ENCODE assay signal across 21 cellular contexts in the genomic region with DNA sequence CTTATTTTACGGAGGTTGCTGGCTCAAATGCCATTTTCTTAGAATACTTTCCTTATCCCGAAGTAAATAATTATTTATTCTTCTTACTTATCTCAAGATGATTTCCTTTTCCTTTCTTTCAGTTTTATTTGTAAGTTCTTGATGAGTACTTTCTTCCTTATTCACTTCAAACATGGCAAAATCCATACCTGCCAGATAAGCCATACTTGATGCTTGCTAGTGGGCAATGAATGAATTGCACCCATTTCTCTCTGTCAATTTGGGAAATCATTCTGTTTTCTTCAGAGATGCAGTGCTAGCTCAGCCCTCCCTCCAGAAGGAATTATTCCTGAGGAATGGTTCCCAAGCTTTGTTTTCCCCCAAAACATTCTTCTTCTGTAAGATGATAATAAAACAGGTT.
DNase-seq lines count a peak whose midpoint lies in the region; ATAC-seq and TF ChIP-seq lines count a peak whose summit lies in the region.
"Had no signal": no experiment of that assay in that cellular context is flagged by ENCODE, and none has a peak within 500 bp of the region (broad histone marks: within the 10 kb centered on the region; RNA-seq: fewer than 3 reads in every experiment).

No MANE protein-coding gene starts in this region.

- H3K23ac ChIP-seq in IMR-90 (ENCODE audit: low read depth, low read length), result no peak overlapping the region

- H2BK120ac ChIP-seq in IMR-90 (ENCODE audit: low read depth, low read length), result peak overlapping the region; percentile 42; the same call in 1 of the 2 replicates

- no peak overlapping the region for H2AK9ac ChIP-seq in IMR-90 (replicated peaks; ENCODE audit: low read depth, low read length, poor library complexity)

- H3K79me2 ChIP-seq in osteoblast (ENCODE audit: insufficient read depth, low read length), result no peaks in the 10 kb centered on the region

- H2AFZ ChIP-seq in IMR-90 (replicated peaks; ENCODE audit: low read length, poor library complexity), result no peak overlapping the region
- no peak overlapping the region for H2AFZ ChIP-seq in osteoblast (ENCODE audit: low read length)

- intact Hi-C loops in IMR-90 (cut with micrococcal nuclease), result no loop called here

- no peak overlapping the region for H3K56ac ChIP-seq in IMR-90 (ENCODE audit: extremely low read depth, insufficient read depth, low read length)

- TF ChIP-seq CTCF in GM12873 (IDR thresholded peaks at IDR 0.05; ENCODE audit: insufficient read depth, low read depth, low read length, missing control alignments) (peak; percentile 41), IMR-90 (conservative IDR thresholded peaks at IDR 0.05; ENCODE audit: low read depth, low read length) (no peak), chondrocyte (IDR thresholded peaks at IDR 0.05) (peak; percentile 50), osteoblast (IDR thresholded peaks at IDR 0.05; ENCODE audit: extremely low read depth, low read depth, low read length) (peak; percentile 32)

- H4K91ac ChIP-seq in IMR-90 (ENCODE audit: insufficient read depth, low read depth, low read length), result peak overlapping the region; percentile 23; the same call in 1 of the 2 replicates

- H4K5ac ChIP-seq in IMR-90 (ENCODE audit: low read depth, low read length), result no peak overlapping the region

- H2BK5ac ChIP-seq in IMR-90 (ENCODE audit: low read depth, low read length, poor library complexity, severe bottlenecking), result no peak overlapping the region

- peak overlapping the region; percentile 16; the same call in 1 of the 2 replicates for H3K18ac ChIP-seq in IMR-90 (ENCODE audit: low read depth, low read length)

- H3K36me3 ChIP-seq in IMR-90 (ENCODE audit: control insufficient read depth, insufficient read depth, low read length) (no peaks in the 10 kb centered on the region), osteoblast (ENCODE audit: insufficient read depth, low read length) (no peaks in the 10 kb centered on the region)
- H3K36me3 ChIP-seq: Peyer's patch, tibial nerve had no signal

- H3K9ac ChIP-seq in IMR-90 (ENCODE audit: low read depth, low read length), result no peak overlapping the region

- no TSS peak for BruUV-seq in IMR-90 (replicated peaks; lab: Mats Ljungman, UMichigan)

- ATAC-seq in IMR-90 (ENCODE audit: low read depth), result no peak
- ATAC-seq: CD8-positive, alpha-beta T cell; left ventricle myocardium superior; naive thymus-derived CD4-positive, alpha-beta T cell; T-cell had no signal

- DNase-seq in IMR-90 (no peak), chondrocyte (ENCODE audit: low spot score) (no peak), osteoblast (ENCODE audit: insufficient read length, low spot score, missing footprints) (no peak), globus pallidus (ENCODE audit: low spot score) (no peak), NCI-H2227 treated with DMSO at 0.1 percent for 48 hours (lab: John Stamatoyannopoulos, UW) (no peak)
- DNase-seq in activated CD4-positive, alpha-beta T cell treated with anti-CD3 and anti-CD28 coated beads for 48 hours, result no peak
- DNase-seq: activated CD4-positive, CD25-positive, alpha-beta regulatory T cell treated with anti-CD3 and anti-CD28 coated beads, Interleukin-2, amount 50 U/mL, for 72 hours; activated CD8-positive, alpha-beta memory T cell treated with anti-CD3 and anti-CD28 coated beads, Interleukin-2, amount 50 U/mL, for 48 hours; CD8-positive, alpha-beta T cell; GF-D8; left ventricle myocardium superior; naive thymus-derived CD4-positive, alpha-beta T cell; NCI-H187; NCI-H510A treated with DMSO at 0.1 percent for 48 hours; Peyer's patch; stimulated activated CD4-positive, alpha-beta T cell treated with anti-CD3 and anti-CD28 coated beads, Interleukin-2, amount 100 ng/mL, for 24 hours; T-cell had no signal

- H3K4me2 ChIP-seq in IMR-90 (ENCODE audit: low read depth, low read length) (no peak overlapping the region), osteoblast (ENCODE audit: insufficient read depth, low read length) (no peak overlapping the region)

- peaks cover 9% of the 10 kb centered on the region for H3K9me3 Mint-ChIP-seq in chondrocyte (ENCODE audit: low read depth)
- H3K9me3 Mint-ChIP-seq: activated naive CD4-positive, alpha-beta T cell treated with anti-CD3 and anti-CD28 coated beads, Interleukin-2, amount 50 U/mL, for 24 hours; CD8-positive, alpha-beta T cell; T-cell had no signal

- no peak overlapping the region for H4K8ac ChIP-seq in IMR-90 (ENCODE audit: low read depth in 2 of 2, low read length in 2 of 2)

- no peak overlapping the region for H3K4me3 Mint-ChIP-seq in chondrocyte (ENCODE audit: unreplicated experiment)
- H3K4me3 Mint-ChIP-seq: activated naive CD4-positive, alpha-beta T cell treated with anti-CD3 and anti-CD28 coated beads, Interleukin-2, amount 50 U/mL, for 24 hours; CD8-positive, alpha-beta T cell; central memory CD8-positive, alpha-beta T cell; naive thymus-derived CD4-positive, alpha-beta T cell; T-cell had no signal

- peak overlapping the region; percentile 32; the same call in 1 of the 2 replicates for H2BK20ac ChIP-seq in IMR-90 (ENCODE audit: low read depth, low read length)

- TF ChIP-seq POLR2A in IMR-90 (IDR thresholded peaks at IDR 0.05; ENCODE audit: low read depth, low read length), result no peak

- peaks cover 2% of the 10 kb centered on the region for H3K36me3 Mint-ChIP-seq in chondrocyte (ENCODE audit: low read depth)
- H3K36me3 Mint-ChIP-seq: activated naive CD4-positive, alpha-beta T cell treated with anti-CD3 and anti-CD28 coated beads, Interleukin-2, amount 50 U/mL, for 24 hours; CD8-positive, alpha-beta T cell; naive thymus-derived CD4-positive, alpha-beta T cell; T-cell had no signal

- dilution Hi-C loops in IMR-90 (cut with HindIII; ENCODE audit: low sequenced_read_pairs, unreplicated experiment), result no loop called here

- no peak overlapping the region for H2AK5ac ChIP-seq in IMR-90 (ENCODE audit: low read depth, low read length)

- POLR2A ChIA-PET in IMR-90 (lab: Charles Lee; ENCODE audit: unreplicated experiment), result no interaction called here

- no CpG with 5 or more reads among the region's 2 CpGs for WGBS in IMR-90 (ENCODE audit: extremely low coverage in 2 of 2, insufficient read length in 1 of 2), 2 experiments

- no peak overlapping the region for H3K4me3 ChIP-seq in IMR-90 (ENCODE audit: insufficient read depth, low read depth, low read length)
- H3K4me3 ChIP-seq in osteoblast (ENCODE audit: insufficient read depth, low read length), result no peak overlapping the region
- H3K4me3 ChIP-seq: Peyer's patch, tibial nerve had no signal

- H3K27ac ChIP-seq in IMR-90 (ENCODE audit: insufficient read depth, low read length), result no peak overlapping the region
- H3K27ac ChIP-seq in osteoblast (ENCODE audit: low read depth, low read length), result no peak overlapping the region
- H3K27ac ChIP-seq: Peyer's patch, tibial nerve had no signal

- H3K14ac ChIP-seq in IMR-90 (replicated peaks; ENCODE audit: low read depth, low read length), result no peak overlapping the region

- H3K4me1 Mint-ChIP-seq in chondrocyte (ENCODE audit: low read depth), result peaks cover 14% of the 10 kb centered on the region
- H3K4me1 Mint-ChIP-seq: activated naive CD4-positive, alpha-beta T cell treated with anti-CD3 and anti-CD28 coated beads, Interleukin-2, amount 50 U/mL, for 24 hours; central memory CD8-positive, alpha-beta T cell; naive thymus-derived CD4-positive, alpha-beta T cell; T-cell had no signal

- H3K27me3 ChIP-seq in IMR-90 (ENCODE audit: control insufficient read depth, insufficient read depth, low read length), result no peaks in the 10 kb centered on the region
- no peaks in the 10 kb centered on the region for H3K27me3 ChIP-seq in osteoblast (ENCODE audit: insufficient read depth, low read length)
- H3K27me3 ChIP-seq: Peyer's patch, tibial nerve had no signal

- peaks cover 3% of the 10 kb centered on the region; the same call in 1 of the 2 replicates for H3K9me1 ChIP-seq in IMR-90 (ENCODE audit: insufficient read depth, low read length)

- no peak overlapping the region for H3K27ac Mint-ChIP-seq in chondrocyte (ENCODE audit: unreplicated experiment)
- H3K27ac Mint-ChIP-seq: activated naive CD4-positive, alpha-beta T cell treated with anti-CD3 and anti-CD28 coated beads, Interleukin-2, amount 50 U/mL, for 24 hours; CD8-positive, alpha-beta T cell; naive thymus-derived CD4-positive, alpha-beta T cell; T-cell had no signal

- in situ Hi-C loops in IMR-90 (cut with MboI; ENCODE audit: low sequenced_read_pairs), result no loop called here

- H3K27me3 Mint-ChIP-seq in chondrocyte (ENCODE audit: low read depth), result no peaks in the 10 kb centered on the region
- H3K27me3 Mint-ChIP-seq: activated naive CD4-positive, alpha-beta T cell treated with anti-CD3 and anti-CD28 coated beads, Interleukin-2, amount 50 U/mL, for 24 hours; central memory CD8-positive, alpha-beta T cell; naive thymus-derived CD4-positive, alpha-beta T cell; T-cell had no signal

- no peak for TF ChIP-seq RAD21 in IMR-90 (IDR thresholded peaks at IDR 0.05; ENCODE audit: low read length)

- peaks cover 4% of the 10 kb centered on the region; the same call in 1 of the 2 replicates for H3K4me1 ChIP-seq in IMR-90 (ENCODE audit: control insufficient read depth, insufficient read depth, low read length)
- peaks cover 11% of the 10 kb centered on the region for H3K4me1 ChIP-seq in osteoblast (ENCODE audit: insufficient read depth, low read length)
- H3K4me1 ChIP-seq: Peyer's patch, tibial nerve had no signal

- H3K9me3 ChIP-seq in IMR-90 (ENCODE audit: control insufficient read depth, insufficient read depth, low read length), result peaks cover 5% of the 10 kb centered on the region
- no peaks in the 10 kb centered on the region for H3K9me3 ChIP-seq in osteoblast (ENCODE audit: low read depth, low read length)
- H3K9me3 ChIP-seq: Peyer's patch had no signal

- no peak overlapping the region for H2BK15ac ChIP-seq in IMR-90 (ENCODE audit: low read depth, low read length)

- CTCF ChIA-PET in IMR-90 (lab: Yijun Ruan, JAX), result no interaction called here

- no peaks in the 10 kb centered on the region for H3K79me1 ChIP-seq in IMR-90 (ENCODE audit: low read depth in 1 of 2, low read length in 2 of 2)

- H3K4ac ChIP-seq in IMR-90 (ENCODE audit: low read depth, low read length), result 0 out of 2 replicates have a peak overlapping the region, but pooled peaks have one; percentile 29

- H4K20me1 ChIP-seq in IMR-90 (ENCODE audit: insufficient read depth, low read length) (no peaks in the 10 kb centered on the region), osteoblast (ENCODE audit: insufficient read depth, low read length) (no peaks in the 10 kb centered on the region)

TF ChIP-seq in IMR-90, 13 proteins besides CTCF, POLR2A, EP300 and RAD21:
- no peak for TF ChIP-seq SMC3 (IDR thresholded peaks at IDR 0.05; ENCODE audit: low read depth, low read length)
TF ChIP-seq in IMR-90: peak in this region for 0.
